ENCODE assay signal across 1 cellular context in the genomic region with DNA sequence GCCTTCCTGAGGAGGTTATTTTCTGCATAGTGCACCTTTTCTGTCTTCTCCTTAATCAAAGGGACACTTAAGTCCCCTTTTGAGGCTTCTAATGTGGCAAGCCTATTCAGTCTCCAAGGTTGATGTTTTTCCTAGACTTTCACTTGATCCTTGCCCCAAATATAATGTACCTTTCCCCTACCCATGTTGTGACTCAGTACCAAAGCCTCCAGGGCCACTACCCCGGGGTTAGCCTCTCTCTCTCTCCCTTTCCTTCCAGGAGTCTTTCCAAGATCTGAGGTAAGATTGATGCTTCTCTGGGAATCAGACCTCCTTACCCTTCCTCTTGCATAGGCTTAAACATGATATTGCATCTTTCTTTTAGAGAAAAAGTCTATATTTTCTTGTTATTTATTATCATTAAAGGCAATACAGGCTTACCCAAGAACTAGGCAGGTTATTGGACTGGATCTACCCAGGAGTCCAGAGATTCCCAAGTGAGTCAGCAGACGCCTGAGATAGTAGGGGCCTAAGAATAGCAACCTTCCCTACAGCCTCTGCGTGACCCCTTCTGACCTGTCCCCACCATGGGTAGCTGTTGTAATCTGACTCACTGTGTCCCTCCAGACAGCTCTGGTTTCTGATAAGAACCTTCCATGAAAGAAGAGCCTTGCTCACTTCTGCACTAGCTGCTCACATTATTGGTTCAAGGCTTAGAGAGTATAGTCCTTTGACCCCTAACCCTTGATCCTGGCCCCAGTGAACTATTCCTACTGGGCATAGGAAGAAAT.
TF ChIP-seq lines count a peak whose summit lies in the region.

No MANE protein-coding gene starts in this region.

TF ChIP-seq in K562, 482 proteins besides CTCF, POLR2A, EP300 and RAD21 (continued from another document and continues in another):
- TF ChIP-seq, protein P1, sequence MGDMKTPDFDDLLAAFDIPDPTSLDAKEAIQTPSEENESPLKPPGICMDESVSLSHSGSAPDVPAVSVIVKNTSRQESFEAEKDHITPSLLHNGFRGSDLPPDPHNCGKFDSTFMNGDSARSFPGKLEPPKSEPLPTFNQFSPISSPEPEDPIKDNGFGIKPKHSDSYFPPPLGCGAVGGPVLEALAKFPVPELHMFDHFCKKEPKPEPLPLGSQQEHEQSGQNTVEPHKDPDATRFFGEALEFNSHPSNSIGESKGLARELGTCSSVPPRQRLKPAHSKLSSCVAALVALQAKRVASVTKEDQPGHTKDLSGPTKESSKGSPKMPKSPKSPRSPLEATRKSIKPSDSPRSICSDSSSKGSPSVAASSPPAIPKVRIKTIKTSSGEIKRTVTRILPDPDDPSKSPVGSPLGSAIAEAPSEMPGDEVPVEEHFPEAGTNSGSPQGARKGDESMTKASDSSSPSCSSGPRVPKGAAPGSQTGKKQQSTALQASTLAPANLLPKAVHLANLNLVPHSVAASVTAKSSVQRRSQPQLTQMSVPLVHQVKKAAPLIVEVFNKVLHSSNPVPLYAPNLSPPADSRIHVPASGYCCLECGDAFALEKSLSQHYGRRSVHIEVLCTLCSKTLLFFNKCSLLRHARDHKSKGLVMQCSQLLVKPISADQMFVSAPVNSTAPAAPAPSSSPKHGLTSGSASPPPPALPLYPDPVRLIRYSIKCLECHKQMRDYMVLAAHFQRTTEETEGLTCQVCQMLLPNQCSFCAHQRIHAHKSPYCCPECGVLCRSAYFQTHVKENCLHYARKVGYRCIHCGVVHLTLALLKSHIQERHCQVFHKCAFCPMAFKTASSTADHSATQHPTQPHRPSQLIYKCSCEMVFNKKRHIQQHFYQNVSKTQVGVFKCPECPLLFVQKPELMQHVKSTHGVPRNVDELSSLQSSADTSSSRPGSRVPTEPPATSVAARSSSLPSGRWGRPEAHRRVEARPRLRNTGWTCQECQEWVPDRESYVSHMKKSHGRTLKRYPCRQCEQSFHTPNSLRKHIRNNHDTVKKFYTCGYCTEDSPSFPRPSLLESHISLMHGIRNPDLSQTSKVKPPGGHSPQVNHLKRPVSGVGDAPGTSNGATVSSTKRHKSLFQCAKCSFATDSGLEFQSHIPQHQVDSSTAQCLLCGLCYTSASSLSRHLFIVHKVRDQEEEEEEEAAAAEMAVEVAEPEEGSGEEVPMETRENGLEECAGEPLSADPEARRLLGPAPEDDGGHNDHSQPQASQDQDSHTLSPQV (IDR thresholded peaks at IDR 0.05), result peak; percentile 82
- peak; percentile 14 for TF ChIP-seq FOS (IDR thresholded peaks at IDR 0.05; ENCODE audit: extremely low read depth, insufficient read length)
- TF ChIP-seq EP400 (IDR thresholded peaks at IDR 0.05), result peak; percentile 50; the same call in 1 of the 2 replicates
- TF ChIP-seq NR2C2 (CRISPR knock-in tag; IDR thresholded peaks at IDR 0.05), result peak; percentile 73
- TF ChIP-seq NR2C2 (tag; IDR thresholded peaks at IDR 0.05), result peak; percentile 96
- peak; percentile 83 for TF ChIP-seq TEAD4 (IDR thresholded peaks at IDR 0.05; ENCODE audit: low read length)
- TF ChIP-seq TEAD4 (CRISPR knock-in tag; IDR thresholded peaks at IDR 0.05; ENCODE audit: borderline replicate concordance), result no peak
- TF ChIP-seq, protein P2, sequence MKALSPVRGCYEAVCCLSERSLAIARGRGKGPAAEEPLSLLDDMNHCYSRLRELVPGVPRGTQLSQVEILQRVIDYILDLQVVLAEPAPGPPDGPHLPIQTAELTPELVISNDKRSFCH (CRISPR knock-in tag; IDR thresholded peaks at IDR 0.05), result no peak
- TF ChIP-seq, protein P2 (tag; IDR thresholded peaks at IDR 0.05), result peak; percentile 35; the same call in 1 of the 2 replicates
- peak in 1 of 2 experiments; percentile 72; a peak in 2 of 4 replicates for TF ChIP-seq HDAC1 (IDR thresholded peaks at IDR 0.05)
- peak; percentile 83 for TF ChIP-seq CBFA2T2 (conservative IDR thresholded peaks at IDR 0.05)
- 0 out of 2 replicates have a peak, but pooled peaks have one; percentile 33 for TF ChIP-seq PHF21A (IDR thresholded peaks at IDR 0.05; ENCODE audit: borderline replicate concordance, low read depth)
- peak; percentile 43 for TF ChIP-seq MEIS2 (IDR thresholded peaks at IDR 0.05; ENCODE audit: partially characterized antibody)
- TF ChIP-seq, protein P3, sequence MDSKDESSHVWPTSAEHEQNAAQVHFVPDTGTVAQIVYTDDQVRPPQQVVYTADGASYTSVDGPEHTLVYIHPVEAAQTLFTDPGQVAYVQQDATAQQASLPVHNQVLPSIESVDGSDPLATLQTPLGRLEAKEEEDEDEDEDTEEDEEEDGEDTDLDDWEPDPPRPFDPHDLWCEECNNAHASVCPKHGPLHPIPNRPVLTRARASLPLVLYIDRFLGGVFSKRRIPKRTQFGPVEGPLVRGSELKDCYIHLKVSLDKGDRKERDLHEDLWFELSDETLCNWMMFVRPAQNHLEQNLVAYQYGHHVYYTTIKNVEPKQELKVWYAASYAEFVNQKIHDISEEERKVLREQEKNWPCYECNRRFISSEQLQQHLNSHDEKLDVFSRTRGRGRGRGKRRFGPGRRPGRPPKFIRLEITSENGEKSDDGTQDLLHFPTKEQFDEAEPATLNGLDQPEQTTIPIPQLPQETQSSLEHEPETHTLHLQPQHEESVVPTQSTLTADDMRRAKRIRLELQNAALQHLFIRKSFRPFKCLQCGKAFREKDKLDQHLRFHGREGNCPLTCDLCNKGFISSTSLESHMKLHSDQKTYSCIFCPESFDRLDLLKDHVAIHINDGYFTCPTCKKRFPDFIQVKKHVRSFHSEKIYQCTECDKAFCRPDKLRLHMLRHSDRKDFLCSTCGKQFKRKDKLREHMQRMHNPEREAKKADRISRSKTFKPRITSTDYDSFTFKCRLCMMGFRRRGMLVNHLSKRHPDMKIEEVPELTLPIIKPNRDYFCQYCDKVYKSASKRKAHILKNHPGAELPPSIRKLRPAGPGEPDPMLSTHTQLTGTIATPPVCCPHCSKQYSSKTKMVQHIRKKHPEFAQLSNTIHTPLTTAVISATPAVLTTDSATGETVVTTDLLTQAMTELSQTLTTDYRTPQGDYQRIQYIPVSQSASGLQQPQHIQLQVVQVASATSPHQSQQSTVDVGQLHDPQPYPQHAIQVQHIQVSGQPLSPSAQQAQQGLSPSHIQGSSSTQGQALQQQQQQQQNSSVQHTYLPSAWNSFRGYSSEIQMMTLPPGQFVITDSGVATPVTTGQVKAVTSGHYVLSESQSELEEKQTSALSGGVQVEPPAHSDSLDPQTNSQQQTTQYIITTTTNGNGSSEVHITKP (IDR thresholded peaks at IDR 0.05; ENCODE audit: partially characterized antibody), result peak; percentile 20
- TF ChIP-seq ETV1 (tag; conservative IDR thresholded peaks at IDR 0.05; ENCODE audit: low read depth), result no peak
- TF ChIP-seq PCBP1 (IDR thresholded peaks at IDR 0.05; ENCODE audit: low read depth, low read length, poor library complexity, severe bottlenecking), result no peak
- TF ChIP-seq, protein P4, sequence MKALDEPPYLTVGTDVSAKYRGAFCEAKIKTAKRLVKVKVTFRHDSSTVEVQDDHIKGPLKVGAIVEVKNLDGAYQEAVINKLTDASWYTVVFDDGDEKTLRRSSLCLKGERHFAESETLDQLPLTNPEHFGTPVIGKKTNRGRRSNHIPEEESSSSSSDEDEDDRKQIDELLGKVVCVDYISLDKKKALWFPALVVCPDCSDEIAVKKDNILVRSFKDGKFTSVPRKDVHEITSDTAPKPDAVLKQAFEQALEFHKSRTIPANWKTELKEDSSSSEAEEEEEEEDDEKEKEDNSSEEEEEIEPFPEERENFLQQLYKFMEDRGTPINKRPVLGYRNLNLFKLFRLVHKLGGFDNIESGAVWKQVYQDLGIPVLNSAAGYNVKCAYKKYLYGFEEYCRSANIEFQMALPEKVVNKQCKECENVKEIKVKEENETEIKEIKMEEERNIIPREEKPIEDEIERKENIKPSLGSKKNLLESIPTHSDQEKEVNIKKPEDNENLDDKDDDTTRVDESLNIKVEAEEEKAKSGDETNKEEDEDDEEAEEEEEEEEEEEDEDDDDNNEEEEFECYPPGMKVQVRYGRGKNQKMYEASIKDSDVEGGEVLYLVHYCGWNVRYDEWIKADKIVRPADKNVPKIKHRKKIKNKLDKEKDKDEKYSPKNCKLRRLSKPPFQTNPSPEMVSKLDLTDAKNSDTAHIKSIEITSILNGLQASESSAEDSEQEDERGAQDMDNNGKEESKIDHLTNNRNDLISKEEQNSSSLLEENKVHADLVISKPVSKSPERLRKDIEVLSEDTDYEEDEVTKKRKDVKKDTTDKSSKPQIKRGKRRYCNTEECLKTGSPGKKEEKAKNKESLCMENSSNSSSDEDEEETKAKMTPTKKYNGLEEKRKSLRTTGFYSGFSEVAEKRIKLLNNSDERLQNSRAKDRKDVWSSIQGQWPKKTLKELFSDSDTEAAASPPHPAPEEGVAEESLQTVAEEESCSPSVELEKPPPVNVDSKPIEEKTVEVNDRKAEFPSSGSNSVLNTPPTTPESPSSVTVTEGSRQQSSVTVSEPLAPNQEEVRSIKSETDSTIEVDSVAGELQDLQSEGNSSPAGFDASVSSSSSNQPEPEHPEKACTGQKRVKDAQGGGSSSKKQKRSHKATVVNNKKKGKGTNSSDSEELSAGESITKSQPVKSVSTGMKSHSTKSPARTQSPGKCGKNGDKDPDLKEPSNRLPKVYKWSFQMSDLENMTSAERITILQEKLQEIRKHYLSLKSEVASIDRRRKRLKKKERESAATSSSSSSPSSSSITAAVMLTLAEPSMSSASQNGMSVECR (CRISPR knock-in tag; IDR thresholded peaks at IDR 0.05), result no peak
- TF ChIP-seq NFXL1 (CRISPR knock-in tag; IDR thresholded peaks at IDR 0.05), result no peak
- TF ChIP-seq, protein P5, sequence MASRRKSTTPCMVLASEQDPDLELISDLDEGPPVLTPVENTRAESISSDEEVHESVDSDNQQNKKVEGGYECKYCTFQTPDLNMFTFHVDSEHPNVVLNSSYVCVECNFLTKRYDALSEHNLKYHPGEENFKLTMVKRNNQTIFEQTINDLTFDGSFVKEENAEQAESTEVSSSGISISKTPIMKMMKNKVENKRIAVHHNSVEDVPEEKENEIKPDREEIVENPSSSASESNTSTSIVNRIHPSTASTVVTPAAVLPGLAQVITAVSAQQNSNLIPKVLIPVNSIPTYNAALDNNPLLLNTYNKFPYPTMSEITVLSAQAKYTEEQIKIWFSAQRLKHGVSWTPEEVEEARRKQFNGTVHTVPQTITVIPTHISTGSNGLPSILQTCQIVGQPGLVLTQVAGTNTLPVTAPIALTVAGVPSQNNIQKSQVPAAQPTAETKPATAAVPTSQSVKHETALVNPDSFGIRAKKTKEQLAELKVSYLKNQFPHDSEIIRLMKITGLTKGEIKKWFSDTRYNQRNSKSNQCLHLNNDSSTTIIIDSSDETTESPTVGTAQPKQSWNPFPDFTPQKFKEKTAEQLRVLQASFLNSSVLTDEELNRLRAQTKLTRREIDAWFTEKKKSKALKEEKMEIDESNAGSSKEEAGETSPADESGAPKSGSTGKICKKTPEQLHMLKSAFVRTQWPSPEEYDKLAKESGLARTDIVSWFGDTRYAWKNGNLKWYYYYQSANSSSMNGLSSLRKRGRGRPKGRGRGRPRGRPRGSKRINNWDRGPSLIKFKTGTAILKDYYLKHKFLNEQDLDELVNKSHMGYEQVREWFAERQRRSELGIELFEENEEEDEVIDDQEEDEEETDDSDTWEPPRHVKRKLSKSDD (conservative IDR thresholded peaks at IDR 0.05; ENCODE audit: low read length), result no peak
- peak in 1 of 2 experiments; percentile 52 for TF ChIP-seq NCOA2 (IDR thresholded peaks at IDR 0.05; ENCODE audit: partially characterized antibody in 2 of 2)
- TF ChIP-seq, protein P6, sequence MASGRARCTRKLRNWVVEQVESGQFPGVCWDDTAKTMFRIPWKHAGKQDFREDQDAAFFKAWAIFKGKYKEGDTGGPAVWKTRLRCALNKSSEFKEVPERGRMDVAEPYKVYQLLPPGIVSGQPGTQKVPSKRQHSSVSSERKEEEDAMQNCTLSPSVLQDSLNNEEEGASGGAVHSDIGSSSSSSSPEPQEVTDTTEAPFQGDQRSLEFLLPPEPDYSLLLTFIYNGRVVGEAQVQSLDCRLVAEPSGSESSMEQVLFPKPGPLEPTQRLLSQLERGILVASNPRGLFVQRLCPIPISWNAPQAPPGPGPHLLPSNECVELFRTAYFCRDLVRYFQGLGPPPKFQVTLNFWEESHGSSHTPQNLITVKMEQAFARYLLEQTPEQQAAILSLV (tag; IDR thresholded peaks at IDR 0.05), result no peak
- TF ChIP-seq STAT5A (IDR thresholded peaks at IDR 0.05; ENCODE audit: borderline replicate concordance, low read length), result peak; percentile 55; the same call in 1 of the 2 replicates
- TF ChIP-seq RBM39 (optimal IDR thresholded peaks at IDR 0.05; ENCODE audit: low read depth, low read length), result no peak
- peak; percentile 50 for TF ChIP-seq CEBPB (tag; IDR thresholded peaks at IDR 0.05)
- TF ChIP-seq MTA3 (IDR thresholded peaks at IDR 0.05; ENCODE audit: borderline replicate concordance), result peak; percentile 31; the same call in 1 of the 2 replicates
- TF ChIP-seq MAFF (IDR thresholded peaks at IDR 0.05; ENCODE audit: low read length), result peak; percentile 49; the same call in 1 of the 2 replicates
- TF ChIP-seq, protein P7, sequence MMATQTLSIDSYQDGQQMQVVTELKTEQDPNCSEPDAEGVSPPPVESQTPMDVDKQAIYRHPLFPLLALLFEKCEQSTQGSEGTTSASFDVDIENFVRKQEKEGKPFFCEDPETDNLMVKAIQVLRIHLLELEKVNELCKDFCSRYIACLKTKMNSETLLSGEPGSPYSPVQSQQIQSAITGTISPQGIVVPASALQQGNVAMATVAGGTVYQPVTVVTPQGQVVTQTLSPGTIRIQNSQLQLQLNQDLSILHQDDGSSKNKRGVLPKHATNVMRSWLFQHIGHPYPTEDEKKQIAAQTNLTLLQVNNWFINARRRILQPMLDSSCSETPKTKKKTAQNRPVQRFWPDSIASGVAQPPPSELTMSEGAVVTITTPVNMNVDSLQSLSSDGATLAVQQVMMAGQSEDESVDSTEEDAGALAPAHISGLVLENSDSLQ (IDR thresholded peaks at IDR 0.05), result peak; percentile 32
- TF ChIP-seq SPI1 (IDR thresholded peaks at IDR 0.05; ENCODE audit: borderline replicate concordance, low read depth, low read length), result 0 out of 2 replicates have a peak, but pooled peaks have one; percentile 3
- no peak for TF ChIP-seq KHSRP (IDR thresholded peaks at IDR 0.05)
- TF ChIP-seq, protein P8, sequence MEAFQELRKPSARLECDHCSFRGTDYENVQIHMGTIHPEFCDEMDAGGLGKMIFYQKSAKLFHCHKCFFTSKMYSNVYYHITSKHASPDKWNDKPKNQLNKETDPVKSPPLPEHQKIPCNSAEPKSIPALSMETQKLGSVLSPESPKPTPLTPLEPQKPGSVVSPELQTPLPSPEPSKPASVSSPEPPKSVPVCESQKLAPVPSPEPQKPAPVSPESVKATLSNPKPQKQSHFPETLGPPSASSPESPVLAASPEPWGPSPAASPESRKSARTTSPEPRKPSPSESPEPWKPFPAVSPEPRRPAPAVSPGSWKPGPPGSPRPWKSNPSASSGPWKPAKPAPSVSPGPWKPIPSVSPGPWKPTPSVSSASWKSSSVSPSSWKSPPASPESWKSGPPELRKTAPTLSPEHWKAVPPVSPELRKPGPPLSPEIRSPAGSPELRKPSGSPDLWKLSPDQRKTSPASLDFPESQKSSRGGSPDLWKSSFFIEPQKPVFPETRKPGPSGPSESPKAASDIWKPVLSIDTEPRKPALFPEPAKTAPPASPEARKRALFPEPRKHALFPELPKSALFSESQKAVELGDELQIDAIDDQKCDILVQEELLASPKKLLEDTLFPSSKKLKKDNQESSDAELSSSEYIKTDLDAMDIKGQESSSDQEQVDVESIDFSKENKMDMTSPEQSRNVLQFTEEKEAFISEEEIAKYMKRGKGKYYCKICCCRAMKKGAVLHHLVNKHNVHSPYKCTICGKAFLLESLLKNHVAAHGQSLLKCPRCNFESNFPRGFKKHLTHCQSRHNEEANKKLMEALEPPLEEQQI (IDR thresholded peaks at IDR 0.05), result peak; percentile 67; the same call in 1 of the 2 replicates
- peak; percentile 79; the same call in 1 of the 2 replicates for TF ChIP-seq HDAC2 (IDR thresholded peaks at IDR 0.05)
- TF ChIP-seq GATAD2A (IDR thresholded peaks at IDR 0.05), result peak; percentile 77; the same call in 1 of the 2 replicates
- TF ChIP-seq SMARCA4 (IDR thresholded peaks at IDR 0.05), result peak; percentile 87
- peak; percentile 78 for TF ChIP-seq GATA2 (CRISPR knock-in tag; IDR thresholded peaks at IDR 0.05)
- TF ChIP-seq YBX1 (IDR thresholded peaks at IDR 0.05), result no peak
